8 cellular contexts compared by ENCODE assay signal in genomic region chr9:125374443-125375309, GRCh38.
DNase-seq lines count a peak whose midpoint lies in the region; ATAC-seq lines count a peak whose summit lies in the region.

No MANE protein-coding gene starts in this region.

- no peaks in the 10 kb centered on the region for H3K36me3 ChIP-seq in endocrine pancreas (ENCODE audit: control insufficient read depth, insufficient read depth, low read length)

- no peaks in the 10 kb centered on the region for H3K4me1 ChIP-seq in endocrine pancreas (ENCODE audit: control insufficient read depth, insufficient read depth, low read length)

- no peak overlapping the region for H3K4me3 ChIP-seq in endocrine pancreas (ENCODE audit: control insufficient read depth, insufficient read depth, low read length)

- no peaks in the 10 kb centered on the region for H3K9me3 ChIP-seq in endocrine pancreas (ENCODE audit: control insufficient read depth, low read length)

- peak; percentile 66 for ATAC-seq in HG03280 (IDR thresholded peaks at IDR 0.05; ENCODE audit: unreplicated experiment)
- ATAC-seq in GM21526 (IDR thresholded peaks at IDR 0.05; ENCODE audit: low FRiP score, unreplicated experiment): no peak

- peaks cover 6% of the 10 kb centered on the region for H3K27me3 ChIP-seq in endocrine pancreas (ENCODE audit: control insufficient read depth, insufficient read depth, low read length)

- H3K9ac ChIP-seq in endocrine pancreas (ENCODE audit: control insufficient read depth, insufficient read depth, low read length): peak overlapping the region; percentile 19

- peak; percentile 72 for DNase-seq in DMS79 treated with DMSO at 0.1 percent for 48 hours (lab: John Stamatoyannopoulos, UW)
- peak; percentile 77 for DNase-seq in NCI-H774 (lab: John Stamatoyannopoulos, UW)
- peak; percentile 13 to 23 for DNase-seq in activated CD8-positive, alpha-beta memory T cell treated with anti-CD3 and anti-CD28 coated beads for 1 hour (ENCODE audit: extremely low read depth in 1 of 2, low read depth in 1 of 2)
- DNase-seq in midbrain (lab: John Stamatoyannopoulos, UW): peak; percentile 57
- DNase-seq in stimulated activated CD8-positive, alpha-beta memory T cell treated with anti-CD3 and anti-CD28 coated beads, Interleukin-15, amount 100 ng/mL, for 24 hours (ENCODE audit: low read depth): peak; percentile 14

Comparison
In these comparisons a context has a peak if more than half of its experiments do, and no peak if none do; other contexts are left out.
1. DNase-seq: peak in every context shown above with its lines; median percentile 77 in NCI-H774; 72 in DMS79 treated with DMSO at 0.1 percent for 48 hours; 57 in midbrain; 18 in activated CD8-positive, alpha-beta memory T cell treated with anti-CD3 and anti-CD28 coated beads for 1 hour; 14 in stimulated activated CD8-positive, alpha-beta memory T cell treated with anti-CD3 and anti-CD28 coated beads, Interleukin-15, amount 100 ng/mL, for 24 hours.